1 cellular context compared by ENCODE assay signal in the genomic region with DNA sequence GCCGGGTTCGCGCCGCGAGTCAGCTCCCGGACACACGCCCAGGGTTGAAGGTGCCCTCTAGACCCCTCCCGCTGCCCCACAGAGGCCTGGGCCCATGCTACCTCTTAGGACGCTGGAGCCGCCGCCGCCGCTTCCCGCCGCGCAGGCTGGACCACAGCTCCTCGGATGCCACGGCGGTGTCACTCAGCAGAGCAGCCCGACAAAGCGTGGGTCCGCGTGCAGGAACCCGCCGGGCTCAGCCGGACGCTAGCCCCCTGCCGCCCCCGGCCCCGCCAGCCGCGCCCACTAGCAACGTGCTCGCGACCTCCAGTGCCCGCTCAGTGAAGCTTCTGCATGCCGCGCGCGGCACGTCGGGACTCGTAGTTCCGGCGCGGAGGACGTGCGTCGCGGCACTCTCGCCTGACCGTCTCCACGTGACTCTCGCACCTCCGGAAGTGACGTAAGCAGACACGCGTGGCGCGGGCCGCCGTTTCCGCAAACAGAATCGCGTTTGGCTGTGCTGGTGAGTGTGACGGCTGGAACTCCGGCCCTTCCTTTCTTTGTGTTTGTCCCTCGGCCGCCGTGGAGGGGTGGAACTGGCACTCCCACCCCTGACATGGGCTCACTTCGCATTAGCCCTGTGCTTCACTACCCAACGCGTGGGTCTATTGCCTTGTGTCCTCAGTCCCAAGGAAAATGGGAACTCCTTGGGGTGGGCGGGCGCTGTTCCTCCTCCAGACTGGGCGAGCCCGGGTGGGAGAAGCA.
A peak's percentile ranks its signal among the peaks of the same experiment; 100 is the strongest.
TF ChIP-seq lines count a peak whose summit lies in the region.

A gene with protein sequence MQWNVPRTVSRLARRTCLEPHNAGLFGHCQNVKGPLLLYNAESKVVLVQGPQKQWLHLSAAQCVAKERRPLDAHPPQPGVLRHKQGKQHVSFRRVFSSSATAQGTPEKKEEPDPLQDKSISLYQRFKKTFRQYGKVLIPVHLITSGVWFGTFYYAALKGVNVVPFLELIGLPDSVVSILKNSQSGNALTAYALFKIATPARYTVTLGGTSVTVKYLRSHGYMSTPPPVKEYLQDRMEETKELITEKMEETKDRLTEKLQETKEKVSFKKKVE (minus strand): TSS at position 331 of the 744 bp plus-strand sequence. CDS start 44,481 bp downstream, outside the sequence.
A gene (plus strand): TSS at position 446 of the 744 bp plus-strand sequence. CDS start 4,845 bp downstream, outside the sequence.

TF ChIP-seq in HEK293, 187 proteins besides CTCF, POLR2A, EP300 and RAD21 (continued from another document and continues in another):
- TF ChIP-seq ZEB2 (tag by site-specific recombination; IDR thresholded peaks at IDR 0.05) = 0 out of 2 replicates have a peak, but pooled peaks have one; percentile 67
- peak; percentile 91 for TF ChIP-seq ZNF394 (tag by site-specific recombination; IDR thresholded peaks at IDR 0.05; ENCODE audit: borderline replicate concordance)
- TF ChIP-seq ZFP69B (tag by site-specific recombination; IDR thresholded peaks at IDR 0.05) = peak; percentile 44; the same call in 1 of the 2 replicates
- TF ChIP-seq, protein P1, sequence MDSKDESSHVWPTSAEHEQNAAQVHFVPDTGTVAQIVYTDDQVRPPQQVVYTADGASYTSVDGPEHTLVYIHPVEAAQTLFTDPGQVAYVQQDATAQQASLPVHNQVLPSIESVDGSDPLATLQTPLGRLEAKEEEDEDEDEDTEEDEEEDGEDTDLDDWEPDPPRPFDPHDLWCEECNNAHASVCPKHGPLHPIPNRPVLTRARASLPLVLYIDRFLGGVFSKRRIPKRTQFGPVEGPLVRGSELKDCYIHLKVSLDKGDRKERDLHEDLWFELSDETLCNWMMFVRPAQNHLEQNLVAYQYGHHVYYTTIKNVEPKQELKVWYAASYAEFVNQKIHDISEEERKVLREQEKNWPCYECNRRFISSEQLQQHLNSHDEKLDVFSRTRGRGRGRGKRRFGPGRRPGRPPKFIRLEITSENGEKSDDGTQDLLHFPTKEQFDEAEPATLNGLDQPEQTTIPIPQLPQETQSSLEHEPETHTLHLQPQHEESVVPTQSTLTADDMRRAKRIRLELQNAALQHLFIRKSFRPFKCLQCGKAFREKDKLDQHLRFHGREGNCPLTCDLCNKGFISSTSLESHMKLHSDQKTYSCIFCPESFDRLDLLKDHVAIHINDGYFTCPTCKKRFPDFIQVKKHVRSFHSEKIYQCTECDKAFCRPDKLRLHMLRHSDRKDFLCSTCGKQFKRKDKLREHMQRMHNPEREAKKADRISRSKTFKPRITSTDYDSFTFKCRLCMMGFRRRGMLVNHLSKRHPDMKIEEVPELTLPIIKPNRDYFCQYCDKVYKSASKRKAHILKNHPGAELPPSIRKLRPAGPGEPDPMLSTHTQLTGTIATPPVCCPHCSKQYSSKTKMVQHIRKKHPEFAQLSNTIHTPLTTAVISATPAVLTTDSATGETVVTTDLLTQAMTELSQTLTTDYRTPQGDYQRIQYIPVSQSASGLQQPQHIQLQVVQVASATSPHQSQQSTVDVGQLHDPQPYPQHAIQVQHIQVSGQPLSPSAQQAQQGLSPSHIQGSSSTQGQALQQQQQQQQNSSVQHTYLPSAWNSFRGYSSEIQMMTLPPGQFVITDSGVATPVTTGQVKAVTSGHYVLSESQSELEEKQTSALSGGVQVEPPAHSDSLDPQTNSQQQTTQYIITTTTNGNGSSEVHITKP (tag by site-specific recombination; IDR thresholded peaks at IDR 0.05) = peak; percentile 63
- TF ChIP-seq, protein P2, sequence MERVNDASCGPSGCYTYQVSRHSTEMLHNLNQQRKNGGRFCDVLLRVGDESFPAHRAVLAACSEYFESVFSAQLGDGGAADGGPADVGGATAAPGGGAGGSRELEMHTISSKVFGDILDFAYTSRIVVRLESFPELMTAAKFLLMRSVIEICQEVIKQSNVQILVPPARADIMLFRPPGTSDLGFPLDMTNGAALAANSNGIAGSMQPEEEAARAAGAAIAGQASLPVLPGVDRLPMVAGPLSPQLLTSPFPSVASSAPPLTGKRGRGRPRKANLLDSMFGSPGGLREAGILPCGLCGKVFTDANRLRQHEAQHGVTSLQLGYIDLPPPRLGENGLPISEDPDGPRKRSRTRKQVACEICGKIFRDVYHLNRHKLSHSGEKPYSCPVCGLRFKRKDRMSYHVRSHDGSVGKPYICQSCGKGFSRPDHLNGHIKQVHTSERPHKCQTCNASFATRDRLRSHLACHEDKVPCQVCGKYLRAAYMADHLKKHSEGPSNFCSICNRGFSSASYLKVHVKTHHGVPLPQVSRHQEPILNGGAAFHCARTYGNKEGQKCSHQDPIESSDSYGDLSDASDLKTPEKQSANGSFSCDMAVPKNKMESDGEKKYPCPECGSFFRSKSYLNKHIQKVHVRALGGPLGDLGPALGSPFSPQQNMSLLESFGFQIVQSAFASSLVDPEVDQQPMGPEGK (tag by site-specific recombination; IDR thresholded peaks at IDR 0.05) = peak; percentile 92
- no peak for TF ChIP-seq ZNF596 (tag by site-specific recombination; IDR thresholded peaks at IDR 0.05)
- no peak for TF ChIP-seq ZSCAN16 (tag by site-specific recombination; IDR thresholded peaks at IDR 0.05)
- TF ChIP-seq, protein P3, sequence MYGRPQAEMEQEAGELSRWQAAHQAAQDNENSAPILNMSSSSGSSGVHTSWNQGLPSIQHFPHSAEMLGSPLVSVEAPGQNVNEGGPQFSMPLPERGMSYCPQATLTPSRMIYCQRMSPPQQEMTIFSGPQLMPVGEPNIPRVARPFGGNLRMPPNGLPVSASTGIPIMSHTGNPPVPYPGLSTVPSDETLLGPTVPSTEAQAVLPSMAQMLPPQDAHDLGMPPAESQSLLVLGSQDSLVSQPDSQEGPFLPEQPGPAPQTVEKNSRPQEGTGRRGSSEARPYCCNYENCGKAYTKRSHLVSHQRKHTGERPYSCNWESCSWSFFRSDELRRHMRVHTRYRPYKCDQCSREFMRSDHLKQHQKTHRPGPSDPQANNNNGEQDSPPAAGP (tag by site-specific recombination; IDR thresholded peaks at IDR 0.05) = no peak; the same call in 1 of the 2 replicates
- TF ChIP-seq, protein P4, sequence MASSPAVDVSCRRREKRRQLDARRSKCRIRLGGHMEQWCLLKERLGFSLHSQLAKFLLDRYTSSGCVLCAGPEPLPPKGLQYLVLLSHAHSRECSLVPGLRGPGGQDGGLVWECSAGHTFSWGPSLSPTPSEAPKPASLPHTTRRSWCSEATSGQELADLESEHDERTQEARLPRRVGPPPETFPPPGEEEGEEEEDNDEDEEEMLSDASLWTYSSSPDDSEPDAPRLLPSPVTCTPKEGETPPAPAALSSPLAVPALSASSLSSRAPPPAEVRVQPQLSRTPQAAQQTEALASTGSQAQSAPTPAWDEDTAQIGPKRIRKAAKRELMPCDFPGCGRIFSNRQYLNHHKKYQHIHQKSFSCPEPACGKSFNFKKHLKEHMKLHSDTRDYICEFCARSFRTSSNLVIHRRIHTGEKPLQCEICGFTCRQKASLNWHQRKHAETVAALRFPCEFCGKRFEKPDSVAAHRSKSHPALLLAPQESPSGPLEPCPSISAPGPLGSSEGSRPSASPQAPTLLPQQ (tag by site-specific recombination; IDR thresholded peaks at IDR 0.05) = peak; percentile 90
- TF ChIP-seq ZNF600 (tag by site-specific recombination; IDR thresholded peaks at IDR 0.05) = 0 out of 2 replicates have a peak, but pooled peaks have one; percentile 14
- TF ChIP-seq, protein P5, sequence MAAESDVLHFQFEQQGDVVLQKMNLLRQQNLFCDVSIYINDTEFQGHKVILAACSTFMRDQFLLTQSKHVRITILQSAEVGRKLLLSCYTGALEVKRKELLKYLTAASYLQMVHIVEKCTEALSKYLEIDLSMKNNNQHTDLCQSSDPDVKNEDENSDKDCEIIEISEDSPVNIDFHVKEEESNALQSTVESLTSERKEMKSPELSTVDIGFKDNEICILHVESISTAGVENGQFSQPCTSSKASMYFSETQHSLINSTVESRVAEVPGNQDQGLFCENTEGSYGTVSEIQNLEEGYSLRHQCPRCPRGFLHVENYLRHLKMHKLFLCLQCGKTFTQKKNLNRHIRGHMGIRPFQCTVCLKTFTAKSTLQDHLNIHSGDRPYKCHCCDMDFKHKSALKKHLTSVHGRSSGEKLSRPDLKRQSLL (tag by site-specific recombination; IDR thresholded peaks at IDR 0.05) = peak; percentile 95
- no peak for TF ChIP-seq ZNF549 (tag by site-specific recombination; IDR thresholded peaks at IDR 0.05)
- TF ChIP-seq ZNF777 (tag by site-specific recombination; IDR thresholded peaks at IDR 0.05; ENCODE audit: borderline replicate concordance) = peak; percentile 67; the same call in 1 of the 2 replicates
- TF ChIP-seq ZNF433 (tag by site-specific recombination; IDR thresholded peaks at IDR 0.05; ENCODE audit: low read depth) = no peak
- peak; percentile 92 for TF ChIP-seq ZNF76 (tag by site-specific recombination; IDR thresholded peaks at IDR 0.05; ENCODE audit: borderline replicate concordance, low read depth)
- TF ChIP-seq, protein P6, sequence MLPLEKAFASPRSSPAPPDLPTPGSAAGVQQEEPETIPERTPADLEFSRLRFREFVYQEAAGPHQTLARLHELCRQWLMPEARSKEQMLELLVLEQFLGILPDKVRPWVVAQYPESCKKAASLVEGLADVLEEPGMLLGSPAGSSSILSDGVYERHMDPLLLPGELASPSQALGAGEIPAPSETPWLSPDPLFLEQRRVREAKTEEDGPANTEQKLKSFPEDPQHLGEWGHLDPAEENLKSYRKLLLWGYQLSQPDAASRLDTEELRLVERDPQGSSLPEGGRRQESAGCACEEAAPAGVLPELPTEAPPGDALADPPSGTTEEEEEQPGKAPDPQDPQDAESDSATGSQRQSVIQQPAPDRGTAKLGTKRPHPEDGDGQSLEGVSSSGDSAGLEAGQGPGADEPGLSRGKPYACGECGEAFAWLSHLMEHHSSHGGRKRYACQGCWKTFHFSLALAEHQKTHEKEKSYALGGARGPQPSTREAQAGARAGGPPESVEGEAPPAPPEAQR (tag by site-specific recombination; IDR thresholded peaks at IDR 0.05) = peak; percentile 16; the same call in 1 of the 2 replicates
- TF ChIP-seq KLF8 (tag by site-specific recombination; IDR thresholded peaks at IDR 0.05) = peak; percentile 72; the same call in 1 of the 2 replicates
- no peak for TF ChIP-seq ZNF530 (tag by site-specific recombination; IDR thresholded peaks at IDR 0.05; ENCODE audit: low read depth)
- TF ChIP-seq ZNF311 (tag by site-specific recombination; IDR thresholded peaks at IDR 0.05; ENCODE audit: borderline replicate concordance) = no peak
- TF ChIP-seq ZBTB8A (tag by site-specific recombination; IDR thresholded peaks at IDR 0.05) = peak; percentile 84
- no peak for TF ChIP-seq ZNF664 (tag by site-specific recombination; IDR thresholded peaks at IDR 0.05)
- no peak for TF ChIP-seq ZNF354C (tag by site-specific recombination; IDR thresholded peaks at IDR 0.05; ENCODE audit: borderline replicate concordance, low read depth)
- peak; percentile 94 for TF ChIP-seq KLF9 (tag by site-specific recombination; IDR thresholded peaks at IDR 0.05; ENCODE audit: low read depth)
- TF ChIP-seq ZNF560 (tag by site-specific recombination; IDR thresholded peaks at IDR 0.05; ENCODE audit: borderline replicate concordance) = no peak
- TF ChIP-seq HOXC10 (CRISPR knock-in tag; IDR thresholded peaks at IDR 0.05) = no peak
- TF ChIP-seq, protein P7, sequence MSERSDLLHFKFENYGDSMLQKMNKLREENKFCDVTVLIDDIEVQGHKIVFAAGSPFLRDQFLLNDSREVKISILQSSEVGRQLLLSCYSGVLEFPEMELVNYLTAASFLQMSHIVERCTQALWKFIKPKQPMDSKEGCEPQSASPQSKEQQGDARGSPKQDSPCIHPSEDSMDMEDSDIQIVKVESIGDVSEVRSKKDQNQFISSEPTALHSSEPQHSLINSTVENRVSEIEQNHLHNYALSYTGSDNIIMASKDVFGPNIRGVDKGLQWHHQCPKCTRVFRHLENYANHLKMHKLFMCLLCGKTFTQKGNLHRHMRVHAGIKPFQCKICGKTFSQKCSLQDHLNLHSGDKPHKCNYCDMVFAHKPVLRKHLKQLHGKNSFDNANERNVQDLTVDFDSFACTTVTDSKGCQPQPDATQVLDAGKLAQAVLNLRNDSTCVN (tag by site-specific recombination; optimal IDR thresholded peaks at IDR 0.05) = peak; percentile 99
- peak; percentile 83 for TF ChIP-seq ZNF335 (tag by site-specific recombination; conservative IDR thresholded peaks at IDR 0.05)
- TF ChIP-seq ZNF24 (tag by site-specific recombination; IDR thresholded peaks at IDR 0.05) = 0 out of 2 replicates have a peak, but pooled peaks have one; percentile 45
- TF ChIP-seq, protein P8, sequence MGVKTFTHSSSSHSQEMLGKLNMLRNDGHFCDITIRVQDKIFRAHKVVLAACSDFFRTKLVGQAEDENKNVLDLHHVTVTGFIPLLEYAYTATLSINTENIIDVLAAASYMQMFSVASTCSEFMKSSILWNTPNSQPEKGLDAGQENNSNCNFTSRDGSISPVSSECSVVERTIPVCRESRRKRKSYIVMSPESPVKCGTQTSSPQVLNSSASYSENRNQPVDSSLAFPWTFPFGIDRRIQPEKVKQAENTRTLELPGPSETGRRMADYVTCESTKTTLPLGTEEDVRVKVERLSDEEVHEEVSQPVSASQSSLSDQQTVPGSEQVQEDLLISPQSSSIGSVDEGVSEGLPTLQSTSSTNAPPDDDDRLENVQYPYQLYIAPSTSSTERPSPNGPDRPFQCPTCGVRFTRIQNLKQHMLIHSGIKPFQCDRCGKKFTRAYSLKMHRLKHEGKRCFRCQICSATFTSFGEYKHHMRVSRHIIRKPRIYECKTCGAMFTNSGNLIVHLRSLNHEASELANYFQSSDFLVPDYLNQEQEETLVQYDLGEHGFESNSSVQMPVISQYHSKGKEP (tag by site-specific recombination; IDR thresholded peaks at IDR 0.05) = no peak
- no peak for TF ChIP-seq ZNF10 (tag by site-specific recombination; IDR thresholded peaks at IDR 0.05)
- TF ChIP-seq, protein P9, sequence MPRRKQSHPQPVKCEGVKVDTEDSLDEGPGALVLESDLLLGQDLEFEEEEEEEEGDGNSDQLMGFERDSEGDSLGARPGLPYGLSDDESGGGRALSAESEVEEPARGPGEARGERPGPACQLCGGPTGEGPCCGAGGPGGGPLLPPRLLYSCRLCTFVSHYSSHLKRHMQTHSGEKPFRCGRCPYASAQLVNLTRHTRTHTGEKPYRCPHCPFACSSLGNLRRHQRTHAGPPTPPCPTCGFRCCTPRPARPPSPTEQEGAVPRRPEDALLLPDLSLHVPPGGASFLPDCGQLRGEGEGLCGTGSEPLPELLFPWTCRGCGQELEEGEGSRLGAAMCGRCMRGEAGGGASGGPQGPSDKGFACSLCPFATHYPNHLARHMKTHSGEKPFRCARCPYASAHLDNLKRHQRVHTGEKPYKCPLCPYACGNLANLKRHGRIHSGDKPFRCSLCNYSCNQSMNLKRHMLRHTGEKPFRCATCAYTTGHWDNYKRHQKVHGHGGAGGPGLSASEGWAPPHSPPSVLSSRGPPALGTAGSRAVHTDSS (tag by site-specific recombination; IDR thresholded peaks at IDR 0.05) = peak; percentile 5; the same call in 1 of the 2 replicates
- TF ChIP-seq ZNF114 (tag by site-specific recombination; IDR thresholded peaks at IDR 0.05) = no peak
- no peak for TF ChIP-seq ZNF37A (tag by site-specific recombination; IDR thresholded peaks at IDR 0.05)
- TF ChIP-seq ZBTB21 (tag by site-specific recombination; IDR thresholded peaks at IDR 0.05) = peak; percentile 86
- TF ChIP-seq ZNF626 (tag by site-specific recombination; IDR thresholded peaks at IDR 0.05) = no peak
- TF ChIP-seq YY2 (tag by site-specific recombination; IDR thresholded peaks at IDR 0.05) = peak; percentile 35; the same call in 1 of the 2 replicates
- no peak for TF ChIP-seq ZNF169 (tag by site-specific recombination; IDR thresholded peaks at IDR 0.05)
